ENCODE assay signal across 15 cellular contexts in genomic region chr18:51168960-51169662, GRCh38. TPM values are rescaled to one million over a fixed set of nuclear protein-coding genes. Genes with fewer than 3 reads are reported as not detected.
A peak's percentile ranks its signal among the peaks of the same experiment; 100 is the strongest.
DNase-seq lines count a peak whose midpoint lies in the region; ATAC-seq, FAIRE-seq and TF ChIP-seq lines count a peak whose summit lies in the region.
"Had no signal": no experiment of that assay in that cellular context is flagged by ENCODE, and none has a peak within 500 bp of the region (broad histone marks: within the 10 kb centered on the region; RNA-seq: fewer than 3 reads in every experiment).

No MANE protein-coding gene starts in this region.

- ATAC-seq in GM19035 (IDR thresholded peaks at IDR 0.05; ENCODE audit: unreplicated experiment) (peak; percentile 51), HG02981 (IDR thresholded peaks at IDR 0.05; ENCODE audit: unreplicated experiment) (peak; percentile 49), HG02610 (IDR thresholded peaks at IDR 0.05; ENCODE audit: unreplicated experiment) (no peak)
- ATAC-seq: PC-3 had no signal

- intact Hi-C loops in adrenal gland (cut with DNase I) = no loop called here

- H3K9me3 ChIP-seq in adrenal gland (replicated peaks in 1 of 3) (no peaks in the 10 kb centered on the region), tibial nerve (no peaks in the 10 kb centered on the region)
- H3K9me3 ChIP-seq: esophagus squamous epithelium had no signal

- H3K4me3 Mint-ChIP-seq in activated naive CD8-positive, alpha-beta T cell = no peak overlapping the region
- no peak overlapping the region for H3K4me3 Mint-ChIP-seq in mesothelial cell of epicardium
- H3K4me3 Mint-ChIP-seq: B cell, T-cell had no signal

- H3K27ac ChIP-seq in adrenal gland (no peak overlapping the region), tibial nerve (no peak overlapping the region)
- H3K27ac ChIP-seq: esophagus squamous epithelium had no signal

- H3K9me3 Mint-ChIP-seq in activated naive CD8-positive, alpha-beta T cell (ENCODE audit: low read depth) = no peaks in the 10 kb centered on the region
- H3K9me3 Mint-ChIP-seq in mesothelial cell of epicardium = no peaks in the 10 kb centered on the region
- H3K9me3 Mint-ChIP-seq: T-cell had no signal

- FAIRE-seq in GM12892 (lab: Jason Lieb, UNC) = peak; percentile 75
- FAIRE-seq: colon had no signal

- no peaks in the 10 kb centered on the region for H3K4me1 ChIP-seq in adrenal gland (replicated peaks in 1 of 2)
- no peaks in the 10 kb centered on the region for H3K4me1 ChIP-seq in tibial nerve
- H3K4me1 ChIP-seq: esophagus squamous epithelium had no signal

- 86 to 97% (median 93%) methylated on average over 6 of the region's 6 CpGs for WGBS in adrenal gland, 4 donors
- WGBS in tibial nerve, 2 donors = 91 to 93% methylated on average over 6 of the region's 6 CpGs

- DNase-seq in GM12892 (ENCODE audit: insufficient read length) = no peak
- DNase-seq in adrenal gland = no peak
- no peak for DNase-seq in mesothelial cell of epicardium (ENCODE audit: low spot score in 2 of 2, unreplicated experiment in 2 of 2)
- no peak for DNase-seq in tibial nerve (ENCODE audit: low spot score in 2 of 2)
- DNase-seq: activated CD4-positive, alpha-beta T cell treated with anti-CD3 and anti-CD28 coated beads, Interleukin-2, amount 50 U/mL, for 1 hour; esophagus squamous epithelium; GOT3; PC-3; T-cell had no signal

- H3K36me3 ChIP-seq in adrenal gland (replicated peaks in 1 of 2) = no peaks in the 10 kb centered on the region
- H3K36me3 ChIP-seq in tibial nerve = peaks cover 0 to 6% (median 0%) of the 10 kb centered on the region in 3 donors

- TF ChIP-seq EP300 in tibial nerve (IDR thresholded peaks at IDR 0.05) = no peak

- H3K27me3 Mint-ChIP-seq in activated naive CD8-positive, alpha-beta T cell = no peaks in the 10 kb centered on the region
- no peaks in the 10 kb centered on the region for H3K27me3 Mint-ChIP-seq in mesothelial cell of epicardium (ENCODE audit: low read depth)
- H3K27me3 Mint-ChIP-seq: B cell, T-cell had no signal

- no peak overlapping the region for H3K4me3 ChIP-seq in adrenal gland
- no peak overlapping the region for H3K4me3 ChIP-seq in tibial nerve
- H3K4me3 ChIP-seq: esophagus squamous epithelium had no signal

- peaks cover 49% of the 10 kb centered on the region for H3K4me1 Mint-ChIP-seq in activated naive CD8-positive, alpha-beta T cell (ENCODE audit: low read depth)
- no peaks in the 10 kb centered on the region for H3K4me1 Mint-ChIP-seq in mesothelial cell of epicardium

- peak overlapping the region; percentile 97 for H3K27ac Mint-ChIP-seq in activated naive CD8-positive, alpha-beta T cell
- no peak overlapping the region for H3K27ac Mint-ChIP-seq in mesothelial cell of epicardium

- H3K27me3 ChIP-seq in adrenal gland (no peaks in the 10 kb centered on the region), tibial nerve (no peaks in the 10 kb centered on the region)
- H3K27me3 ChIP-seq: esophagus squamous epithelium had no signal

- no peak for TF ChIP-seq POLR2A in GM12892 (IDR thresholded peaks at IDR 0.05; ENCODE audit: low read depth, low read length)
- no peak for TF ChIP-seq POLR2A in adrenal gland (IDR thresholded peaks at IDR 0.05)
- TF ChIP-seq POLR2A in tibial nerve (IDR thresholded peaks at IDR 0.05) = no peak

- peaks cover 3% of the 10 kb centered on the region for H3K36me3 Mint-ChIP-seq in activated naive CD8-positive, alpha-beta T cell
- H3K36me3 Mint-ChIP-seq in mesothelial cell of epicardium = peaks cover 4% of the 10 kb centered on the region

- TF ChIP-seq CTCF in adrenal gland (IDR thresholded peaks at IDR 0.05) (no peak), mesothelial cell of epicardium (IDR thresholded peaks at IDR 0.05; ENCODE audit: unreplicated experiment) (no peak), tibial nerve (IDR thresholded peaks at IDR 0.05) (no peak)

RNA-seq across cellular contexts. Expression of gene MEX3C, which starts 28.4 kb away (rescaled TPM):
- polyA plus RNA-seq in GM12892 (2012; ENCODE audit: missing spikeins) = 19.4 TPM
- 10 to 100 TPM; 25.7 to 38.9 (median 29.6) TPM for total RNA-seq in adrenal gland
- 10 to 100 TPM in 1 of 3 donors, 1 to 10 TPM in 2; 7.0 to 33.7 (median 8.7) TPM for polyA plus RNA-seq in adrenal gland
- total RNA-seq in mesothelial cell of epicardium = 88.9 to 94.2 TPM (median 92.5 TPM) in 3 replicates
- total RNA-seq in tibial nerve = 10 to 100 TPM; 24.0 to 32.8 (median 28.5) TPM
